Comparison of ENCODE assay signal across 14 cellular contexts in genomic region chr17:27535178-27535928, GRCh38.
DNase-seq lines count a peak whose midpoint lies in the region; ATAC-seq and TF ChIP-seq lines count a peak whose summit lies in the region.
"Had no signal": no experiment of that assay in that cellular context is flagged by ENCODE, and none has a peak within 500 bp of the region (broad histone marks: within the 10 kb centered on the region; RNA-seq: fewer than 3 reads in every experiment).

No MANE protein-coding gene starts in this region.

- H3K9me3 ChIP-seq in colonic mucosa: no peaks in the 10 kb centered on the region
- no peaks in the 10 kb centered on the region for H3K9me3 ChIP-seq in muscle layer of colon (ENCODE audit: low read length)
- H3K9me3 ChIP-seq: heart right ventricle, prostate gland had no signal

- no peaks in the 10 kb centered on the region for H3K36me3 Mint-ChIP-seq in type B pancreatic cell
- no peaks in the 10 kb centered on the region for H3K36me3 Mint-ChIP-seq in natural killer cell treated with Interleukin-12 subunit alpha and Interleukin-12 subunit beta and Interleukin-15 and Interleukin-18, amount 100 ng/mL, for 72 hours

- no peaks in the 10 kb centered on the region for H3K27me3 Mint-ChIP-seq in type B pancreatic cell
- no peaks in the 10 kb centered on the region for H3K27me3 Mint-ChIP-seq in natural killer cell treated with Interleukin-12 subunit alpha and Interleukin-12 subunit beta and Interleukin-15 and Interleukin-18, amount 100 ng/mL, for 72 hours
- H3K27me3 Mint-ChIP-seq: stimulated activated naive B cell treated with anti-CD40 and anti-IgM and Interleukin-4, amounts not matched to agents 10 μg/mL and 1 μg/mL and 100 μg/mL, for 72 hours had no signal

- no peaks in the 10 kb centered on the region for H3K9me3 Mint-ChIP-seq in type B pancreatic cell
- H3K9me3 Mint-ChIP-seq in natural killer cell treated with Interleukin-12 subunit alpha and Interleukin-12 subunit beta and Interleukin-15 and Interleukin-18, amount 100 ng/mL, for 72 hours: no peaks in the 10 kb centered on the region
- H3K9me3 Mint-ChIP-seq: activated T-cell treated with anti-CD3 and anti-CD28 coated beads, Interleukin-2, amount 50 U/mL, for 72 hours; stimulated activated naive B cell treated with anti-CD40 and anti-IgM and Interleukin-4, amounts not matched to agents 10 μg/mL and 1 μg/mL and 100 μg/mL, for 72 hours had no signal

- no peak overlapping the region for H3K4me3 Mint-ChIP-seq in type B pancreatic cell
- no peak overlapping the region for H3K4me3 Mint-ChIP-seq in natural killer cell treated with Interleukin-12 subunit alpha and Interleukin-12 subunit beta and Interleukin-15 and Interleukin-18, amount 100 ng/mL, for 72 hours
- H3K4me3 Mint-ChIP-seq: activated T-cell treated with anti-CD3 and anti-CD28 coated beads, Interleukin-2, amount 50 U/mL, for 72 hours; stimulated activated naive B cell treated with anti-CD40 and anti-IgM and Interleukin-4, amounts not matched to agents 10 μg/mL and 1 μg/mL and 100 μg/mL, for 72 hours had no signal

- peak overlapping the region; percentile 79 for H3K27ac ChIP-seq in colonic mucosa
- H3K27ac ChIP-seq in muscle layer of colon (ENCODE audit: low read depth, low read length): peak overlapping the region; percentile 17
- H3K27ac ChIP-seq: 22Rv1, heart right ventricle, prostate gland had no signal

- H3K4me3 ChIP-seq in colonic mucosa (no peak overlapping the region), muscle layer of colon (ENCODE audit: low read depth in 1 of 2, low read length in 2 of 2) (peak overlapping the region in 1 of 2 donors; percentile 15)
- H3K4me3 ChIP-seq: heart right ventricle, prostate gland had no signal

- H3K4me1 Mint-ChIP-seq in type B pancreatic cell (ENCODE audit: unreplicated experiment): peaks cover 41% of the 10 kb centered on the region
- H3K4me1 Mint-ChIP-seq in natural killer cell treated with Interleukin-12 subunit alpha and Interleukin-12 subunit beta and Interleukin-15 and Interleukin-18, amount 100 ng/mL, for 72 hours (ENCODE audit: low read depth in 2 of 2): peaks cover 49 to 62% of the 10 kb centered on the region in 2 donors

- TF ChIP-seq CTCF in colonic mucosa (IDR thresholded peaks at IDR 0.05) (no peak), type B pancreatic cell (conservative IDR thresholded peaks at IDR 0.05) (no peak)

- H3K4me1 ChIP-seq in colonic mucosa (peaks cover 17% of the 10 kb centered on the region), muscle layer of colon (ENCODE audit: insufficient read depth, low read length) (peaks cover 66% of the 10 kb centered on the region)
- H3K4me1 ChIP-seq: prostate gland had no signal

- no peak for ATAC-seq in HG03521 (IDR thresholded peaks at IDR 0.05; ENCODE audit: unreplicated experiment)
- ATAC-seq in natural killer cell treated with Interleukin-12 subunit alpha and Interleukin-12 subunit beta and Interleukin-15 and Interleukin-18, amount 100 ng/mL, for 72 hours: no peak
- ATAC-seq: heart right ventricle; stimulated activated naive B cell treated with anti-CD40 and anti-IgM and Interleukin-4, amounts not matched to agents 10 μg/mL and 1 μg/mL and 100 μg/mL, for 72 hours had no signal

- H3K27me3 ChIP-seq in colonic mucosa: no peaks in the 10 kb centered on the region
- H3K27me3 ChIP-seq in muscle layer of colon (ENCODE audit: control insufficient read depth in 1 of 2, insufficient read depth in 2 of 2, low read length in 2 of 2): no peaks in the 10 kb centered on the region
- H3K27me3 ChIP-seq: heart right ventricle had no signal

- intact Hi-C loops in colonic mucosa (cut with DNase I): no loop called here

- H3K36me3 ChIP-seq in colonic mucosa (no peaks in the 10 kb centered on the region), muscle layer of colon (ENCODE audit: insufficient read depth, low read length) (no peaks in the 10 kb centered on the region)
- H3K36me3 ChIP-seq: heart right ventricle, prostate gland had no signal

- DNase-seq in NOMO-1 (lab: John Stamatoyannopoulos, UW; ENCODE audit: unreplicated experiment in 2 of 2) (peak; percentile 1 to 28), NOMO-1 treated with dmso at 0.1 percent for 144 hours (lab: John Stamatoyannopoulos, UW; ENCODE audit: unreplicated experiment) (no peak), colonic mucosa (peak; percentile 58), type B pancreatic cell (ENCODE audit: extremely low spot score, unreplicated experiment) (no peak), CD1c-positive myeloid dendritic cell (ENCODE audit: extremely low spot score) (no peak)
- DNase-seq in natural killer cell treated with Interleukin-12 subunit alpha and Interleukin-12 subunit beta and Interleukin-15 and Interleukin-18, amount 100 ng/mL, for 72 hours (ENCODE audit: low spot score): no peak
- DNase-seq: activated T-cell treated with anti-CD3 and anti-CD28 coated beads, Interleukin-2, amount 50 U/mL, for 72 hours; heart right ventricle; NCI-H146; stimulated activated naive B cell treated with anti-CD40 and anti-IgM and Interleukin-4, amounts not matched to agents 10 μg/mL and 1 μg/mL and 100 μg/mL, for 72 hours had no signal

- H3K9ac ChIP-seq in colonic mucosa (ENCODE audit: low read depth in 2 of 2, low read length in 2 of 2): peak overlapping the region; percentile 19
- no peak overlapping the region for H3K9ac ChIP-seq in muscle layer of colon (ENCODE audit: low read length)

- peak overlapping the region; percentile 80 for H3K27ac Mint-ChIP-seq in type B pancreatic cell
- peak overlapping the region in 1 of 2 donors; percentile 86 for H3K27ac Mint-ChIP-seq in natural killer cell treated with Interleukin-12 subunit alpha and Interleukin-12 subunit beta and Interleukin-15 and Interleukin-18, amount 100 ng/mL, for 72 hours
- H3K27ac Mint-ChIP-seq: activated T-cell treated with anti-CD3 and anti-CD28 coated beads, Interleukin-2, amount 50 U/mL, for 72 hours; stimulated activated naive B cell treated with anti-CD40 and anti-IgM and Interleukin-4, amounts not matched to agents 10 μg/mL and 1 μg/mL and 100 μg/mL, for 72 hours had no signal

Comparison
In these comparisons a context has a peak if more than half of its experiments do, and no peak if none do; other contexts are left out.
1. DNase-seq: peak in NOMO-1 (2 of 2) and colonic mucosa (single experiment); none in NOMO-1 treated with dmso at 0.1 percent for 144 hours (single experiment), type B pancreatic cell (single experiment), CD1c-positive myeloid dendritic cell (single experiment) and natural killer cell treated with Interleukin-12 subunit alpha and Interleukin-12 subunit beta and Interleukin-15 and Interleukin-18, amount 100 ng/mL, for 72 hours (single experiment).